ENCODE assay signal across 10 cellular contexts in genomic region chr3:154389861-154390260, GRCh38. TPM values are rescaled to one million over a fixed set of nuclear protein-coding genes. Genes with fewer than 3 reads are reported as not detected.
"Had no signal": no experiment of that assay in that cellular context is flagged by ENCODE, and none has a peak within 500 bp of the region (broad histone marks: within the 10 kb centered on the region; RNA-seq: fewer than 3 reads in every experiment).

No MANE protein-coding gene starts in this region.

- H3K4me1 Mint-ChIP-seq: IgD-negative memory B cell had no signal

- H3K4me3 Mint-ChIP-seq: HFFc6, IgD-negative memory B cell had no signal

- H3K27ac Mint-ChIP-seq: HFFc6, IgD-negative memory B cell had no signal

- DNase-seq: GOT3, H7, HFFc6, KBM-7 had no signal

- H3K4me3 ChIP-seq: HAP-1 had no signal

- H3K9ac ChIP-seq: KMS-11 had no signal

- H3K4me2 ChIP-seq: KMS-11 had no signal

- H3K36me3 Mint-ChIP-seq: IgD-negative memory B cell had no signal

- H3K36me3 ChIP-seq: HAP-1 had no signal

- H3K4me1 ChIP-seq: HAP-1 had no signal

- H3K9me3 ChIP-seq: HAP-1 had no signal

- H3K27ac ChIP-seq: KMS-11 had no signal

- ATAC-seq: HCT116 had no signal

RNA-seq across cellular contexts. Expression of gene GPR149, which starts 40.1 kb away (rescaled TPM):
- total RNA-seq: H4, H7, HFFc6, HT-29 had no signal
- polyA plus RNA-seq: IgD-negative memory B cell had no signal
